Comparison of ENCODE assay signal across 18 cellular contexts in genomic region chr12:10634427-10634826, GRCh38. TPM values are rescaled to one million over a fixed set of nuclear protein-coding genes. Genes with fewer than 3 reads are reported as not detected.
DNase-seq lines count a peak whose midpoint lies in the region; ATAC-seq and TF ChIP-seq lines count a peak whose summit lies in the region.
"Had no signal": no experiment of that assay in that cellular context is flagged by ENCODE, and none has a peak within 500 bp of the region (broad histone marks: within the 10 kb centered on the region; RNA-seq: fewer than 3 reads in every experiment).

No MANE protein-coding gene starts in this region.

- no peak overlapping the region for H3K27ac ChIP-seq in lower lobe of right lung
- H3K27ac ChIP-seq: BLaER1, gastrocnemius medialis, Peyer's patch, tibial artery had no signal

- H3K9me3 ChIP-seq in lower lobe of right lung = no peaks in the 10 kb centered on the region
- H3K9me3 ChIP-seq: BLaER1, gastrocnemius medialis, Peyer's patch, tibial artery had no signal

- TF ChIP-seq CTCF in AG10803 (conservative IDR thresholded peaks at IDR 0.05; ENCODE audit: low read length) = no peak
- TF ChIP-seq CTCF in lower lobe of right lung (IDR thresholded peaks at IDR 0.05) = no peak

- no peaks in the 10 kb centered on the region for H3K27me3 ChIP-seq in lower lobe of right lung (ENCODE audit: low read depth)
- H3K27me3 ChIP-seq: BLaER1, gastrocnemius medialis, Peyer's patch, tibial artery had no signal

- ATAC-seq in HG03520 (IDR thresholded peaks at IDR 0.05; ENCODE audit: unreplicated experiment) (no peak), lower lobe of right lung (no peak)
- ATAC-seq: activated T-helper 17 cell treated with anti-CD3 and anti-CD28 coated beads, Interleukin-2, amount 50 U/mL, for 72 hours; gastrocnemius medialis had no signal

- DNase-seq in AG10803 (ENCODE audit: low read depth) = peak; percentile 94
- DNase-seq in HS-5 (ENCODE audit: low read depth) = peak; percentile 79
- DNase-seq in amniotic stem cell (lab: John Stamatoyannopoulos, UW) = peak; percentile 29
- peak; percentile 68 for DNase-seq in kidney glomerular epithelial cell (lab: John Stamatoyannopoulos, UW)
- no peak for DNase-seq in stimulated activated CD4-positive, alpha-beta T cell treated with anti-CD3 and anti-CD28 coated beads, Interleukin-4, amount 100 ng/mL, for 24 hours
- no peak for DNase-seq in lower lobe of right lung
- no peak for DNase-seq in activated T-cell treated with anti-CD3 and anti-CD28 coated beads, Interleukin-2, amount 50 U/mL, for 48 hours
- DNase-seq: activated CD4-positive, alpha-beta T cell treated with anti-CD3 and anti-CD28 coated beads, Interleukin-2, amount 50 U/mL, for 4 hours; gastrocnemius medialis; KBM-7; NCI-H187 treated with DMSO at 0.1 percent for 48 hours; NCI-H510A treated with DMSO at 0.1 percent for 48 hours; Peyer's patch; stimulated activated CD4-positive, alpha-beta T cell treated with anti-CD3 and anti-CD28 coated beads, Interleukin-2, amount 100 ng/mL, for 24 hours; tibial artery had no signal

- H3K4me3 ChIP-seq in AG10803 (ENCODE audit: low read length) (no peak overlapping the region), lower lobe of right lung (no peak overlapping the region)
- H3K4me3 ChIP-seq: BLaER1, gastrocnemius medialis, Peyer's patch, tibial artery had no signal

- H3K36me3 ChIP-seq in lower lobe of right lung = no peaks in the 10 kb centered on the region
- H3K36me3 ChIP-seq: BLaER1, gastrocnemius medialis, tibial artery had no signal

- intact Hi-C loops in lower lobe of right lung (cut with DNase I) = no loop called here

- no peaks in the 10 kb centered on the region for H3K4me1 ChIP-seq in lower lobe of right lung
- H3K4me1 ChIP-seq: BLaER1, gastrocnemius medialis, tibial artery had no signal

RNA-seq across cellular contexts. Expression of gene MAGOHB, which starts 21.0 kb away (rescaled TPM):
- 19.7 TPM for total RNA-seq in lower lobe of right lung

RNA-seq across cellular contexts. Expression of gene STYK1, which starts 39.4 kb away (rescaled TPM):
- 0.53 TPM for total RNA-seq in lower lobe of right lung

Comparison
In these comparisons a context has a peak if more than half of its experiments do, and no peak if none do; other contexts are left out.
1. DNase-seq: peak in AG10803 (single experiment), HS-5 (single experiment), amniotic stem cell (single experiment) and kidney glomerular epithelial cell (single experiment); none in stimulated activated CD4-positive, alpha-beta T cell treated with anti-CD3 and anti-CD28 coated beads, Interleukin-4, amount 100 ng/mL, for 24 hours (single experiment), lower lobe of right lung (single experiment) and activated T-cell treated with anti-CD3 and anti-CD28 coated beads, Interleukin-2, amount 50 U/mL, for 48 hours (0 of 2).